Comparison of ENCODE assay signal across 14 cellular contexts in genomic region chr12:102479984-102480383, GRCh38. TPM values are rescaled to one million over a fixed set of nuclear protein-coding genes. Genes with fewer than 3 reads are reported as not detected.
DNase-seq lines count a peak whose midpoint lies in the region; ATAC-seq, FAIRE-seq and TF ChIP-seq lines count a peak whose summit lies in the region.
"Had no signal": no experiment of that assay in that cellular context is flagged by ENCODE, and none has a peak within 500 bp of the region (broad histone marks: within the 10 kb centered on the region; RNA-seq: fewer than 3 reads in every experiment).

No MANE protein-coding gene starts in this region.

- DNase-seq in A673 (ENCODE audit: low spot score) (no peak), OCI-M1 (lab: John Stamatoyannopoulos, UW) (peak; percentile 53), right atrium auricular region (ENCODE audit: low spot score) (no peak), sigmoid colon (no peak), GM12892 (ENCODE audit: insufficient read length) (no peak), occipital lobe (lab: John Stamatoyannopoulos, UW) (no peak), DMS114 treated with DMSO at 0.1 percent for 48 hours (lab: John Stamatoyannopoulos, UW; ENCODE audit: unreplicated experiment) (no peak)
- DNase-seq: activated naive CD4-positive, alpha-beta T cell; DMS 273 treated with DMSO at 0.1 percent for 48 hours; NCI-H510A treated with DMSO at 0.1 percent for 48 hours; T-helper 17 cell had no signal

- TF ChIP-seq EP300 in sigmoid colon (IDR thresholded peaks at IDR 0.05) = no peak

- H3K4me1 ChIP-seq in A673 (ENCODE audit: insufficient read depth, low read length, poor library complexity, severe bottlenecking) (peaks cover 29% of the 10 kb centered on the region), right atrium auricular region (peaks cover 0 to 32% of the 10 kb centered on the region in 2 donors), sigmoid colon (peaks cover 0 to 45% (median 23%) of the 10 kb centered on the region in 4 donors)

- no peak for ATAC-seq in HG03045 (IDR thresholded peaks at IDR 0.05; ENCODE audit: unreplicated experiment)
- ATAC-seq: activated CD4-positive, CD25-positive, alpha-beta regulatory T cell treated with anti-CD3 and anti-CD28 coated beads, Interleukin-2, amount 50 U/mL, for 24 hours; T-helper 17 cell had no signal

- no peaks in the 10 kb centered on the region for H3K9me3 ChIP-seq in A673 (ENCODE audit: low read depth, low read length, poor library complexity, severe bottlenecking)
- H3K9me3 ChIP-seq in right atrium auricular region = no peaks in the 10 kb centered on the region
- H3K9me3 ChIP-seq in sigmoid colon = no peaks in the 10 kb centered on the region

- POLR2A ChIA-PET in A673 (lab: Charles Lee; ENCODE audit: low non-redundant PET) = no interaction called here

- TF ChIP-seq POLR2A in sigmoid colon (IDR thresholded peaks at IDR 0.05) (no peak), GM12892 (IDR thresholded peaks at IDR 0.05; ENCODE audit: low read depth, low read length) (no peak)

- H3K36me3 ChIP-seq in A673 (ENCODE audit: insufficient read depth, low read length, poor library complexity, severe bottlenecking) (no peaks in the 10 kb centered on the region), right atrium auricular region (no peaks in the 10 kb centered on the region), sigmoid colon (no peaks in the 10 kb centered on the region)

- H3K27me3 ChIP-seq in A673 (replicated peaks; ENCODE audit: insufficient read depth, low read depth, low read length, poor library complexity) (no peaks in the 10 kb centered on the region), right atrium auricular region (no peaks in the 10 kb centered on the region), sigmoid colon (no peaks in the 10 kb centered on the region)

- FAIRE-seq in GM12892 (lab: Jason Lieb, UNC) = no peak
- FAIRE-seq: RCC 7860 had no signal

- H3K4me3 ChIP-seq in A673 (ENCODE audit: low read depth, low read length, poor library complexity, severe bottlenecking) = peak overlapping the region; percentile 45
- H3K4me3 ChIP-seq in right atrium auricular region = peak overlapping the region; percentile 25 to 45
- peak overlapping the region; percentile 1 to 38 (median 24) for H3K4me3 ChIP-seq in sigmoid colon

- CTCF ChIA-PET in A673 (lab: Charles Lee) = no interaction called here

- intact Hi-C loops in A673 (cut with micrococcal nuclease; ENCODE audit: unreplicated experiment) (loop anchor here (5.0 to 10.0 kb wide), 6 partner anchors 58 to 563 kb away; no protein-coding TSS in a partner anchor), sigmoid colon (cut with DNase I) (loop anchor here (10.0 kb wide), 1 partner anchor 415 kb away; the partner anchor contains the start of gene WASHC3)

- TSS peak; percentile 81 for BruUV-seq in A673 (replicated peaks; lab: Mats Ljungman, UMichigan)

- H3K27ac ChIP-seq in A673 (ENCODE audit: low read depth, low read length, poor library complexity, severe bottlenecking) (no peak overlapping the region), right atrium auricular region (peak overlapping the region in 1 of 2 donors; percentile 50), sigmoid colon (peak overlapping the region in 3 of 4 donors; percentile 26 to 58 (median 42))

- TF ChIP-seq CTCF in A673 (conservative IDR thresholded peaks at IDR 0.05; ENCODE audit: low read depth, low read length) = no peak
- TF ChIP-seq CTCF in right atrium auricular region (IDR thresholded peaks at IDR 0.05) = no peak
- no peak for TF ChIP-seq CTCF in sigmoid colon (IDR thresholded peaks at IDR 0.05)

- 68 to 71% methylated on average over 4 of the region's 4 CpGs for WGBS in sigmoid colon, 2 donors

RNA-seq across cellular contexts. Expression of gene IGF1, which starts 0.4 kb away (rescaled TPM):
- total RNA-seq in A673 (2021) = 16.4 and 18.0 TPM in 2 replicates
- total RNA-seq in right atrium auricular region = 10 to 100 TPM; 11.4 to 26.1 TPM
- 10 to 100 TPM; 15.6 to 27.1 (median 19.2) TPM for total RNA-seq in sigmoid colon
- 10 to 100 TPM in 1 of 3 donors, 1 to 10 TPM in 2; 7.4 to 12.0 (median 7.7) TPM for polyA plus RNA-seq in sigmoid colon
- polyA plus RNA-seq in GM12892 (2012; ENCODE audit: missing spikeins) = 13.9 TPM
- 5.5 TPM for total RNA-seq in occipital lobe
- total RNA-seq: T-helper 17 cell had no signal
